In the genomic region with DNA sequence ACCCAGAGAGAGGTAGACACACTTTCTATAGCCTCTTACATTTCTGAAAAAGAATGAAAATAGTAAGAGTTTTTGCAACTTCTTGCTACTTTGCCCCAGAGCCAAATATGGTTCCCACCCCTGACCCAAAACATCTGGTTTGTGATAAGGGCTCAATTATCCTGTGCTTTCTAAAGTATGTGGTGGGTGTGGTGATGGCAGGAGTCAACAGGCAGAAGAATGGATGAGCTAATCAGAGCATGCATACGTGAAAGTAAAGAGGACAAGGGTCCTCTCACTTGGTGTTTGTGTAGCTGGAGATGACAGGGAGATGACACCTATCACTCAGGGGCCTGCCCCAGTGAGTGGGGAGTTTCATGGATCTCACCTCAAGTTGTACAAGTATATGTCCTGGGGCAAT, we compare ENCODE assay signal across 8 cellular contexts. TPM values are rescaled to one million over a fixed set of nuclear protein-coding genes. Genes with fewer than 3 reads are reported as not detected.
DNase-seq lines count a peak whose midpoint lies in the region; ATAC-seq, FAIRE-seq and TF ChIP-seq lines count a peak whose summit lies in the region.

No MANE protein-coding gene starts in this region.

- no peak for DNase-seq in GM12892 (ENCODE audit: insufficient read length)
- peak; percentile 16 for DNase-seq in MM.1S
- DNase-seq in foreskin keratinocyte = peak; percentile 57 to 84
- DNase-seq in stimulated activated CD8-positive, alpha-beta memory T cell treated with anti-CD3 and anti-CD28 coated beads, Interleukin-4, amount 100 ng/mL, for 48 hours = no peak
- DNase-seq in GM13977 (ENCODE audit: low spot score) = no peak
- no peak for DNase-seq in mesenteric fat pad (ENCODE audit: low spot score)

- H2AFZ ChIP-seq in MM.1S (ENCODE audit: low read length) = no peak overlapping the region

- H3K4me1 ChIP-seq in MM.1S (ENCODE audit: low read length) (peaks cover 25% of the 10 kb centered on the region), foreskin keratinocyte (peaks cover 20% of the 10 kb centered on the region)

- H3K36me3 ChIP-seq in MM.1S (replicated peaks; ENCODE audit: insufficient read depth, low read length) = no peaks in the 10 kb centered on the region

- peak; percentile 66 for FAIRE-seq in GM12892 (lab: Jason Lieb, UNC)

- H3K9me2 ChIP-seq in MM.1S (replicated peaks; ENCODE audit: insufficient read depth, low read length) = no peaks in the 10 kb centered on the region

- no peaks in the 10 kb centered on the region for H4K20me1 ChIP-seq in MM.1S (ENCODE audit: insufficient read depth, low read length)

- no peaks in the 10 kb centered on the region for H3K79me2 ChIP-seq in MM.1S (ENCODE audit: low read length)

- H3K27me3 ChIP-seq in MM.1S (replicated peaks; ENCODE audit: insufficient read depth, low read length) (no peaks in the 10 kb centered on the region), foreskin keratinocyte (no peaks in the 10 kb centered on the region)

- H3K27ac ChIP-seq in MM.1S (ENCODE audit: low read length) (peak overlapping the region; percentile 36; the same call in 1 of the 2 replicates), foreskin keratinocyte (no peak overlapping the region)

- H3K9ac ChIP-seq in MM.1S (ENCODE audit: low read length) = no peak overlapping the region

- no peak for TF ChIP-seq POLR2A in GM12892 (IDR thresholded peaks at IDR 0.05; ENCODE audit: low read depth, low read length)

- TF ChIP-seq CTCF in MM.1S (IDR thresholded peaks at IDR 0.05; ENCODE audit: low read length) (no peak), foreskin keratinocyte (conservative IDR thresholded peaks at IDR 0.05) (no peak), GM13977 (IDR thresholded peaks at IDR 0.05; ENCODE audit: extremely low read depth, insufficient read depth, missing control alignments) (no peak)

- peaks cover 14% of the 10 kb centered on the region for H3F3A ChIP-seq in MM.1S (ENCODE audit: insufficient read depth, low read length)

- H3K9me3 ChIP-seq in MM.1S (replicated peaks; ENCODE audit: insufficient read depth, low read length) = no peaks in the 10 kb centered on the region

- peak overlapping the region; percentile 51 for H3K4me2 ChIP-seq in MM.1S (ENCODE audit: low read depth, low read length)

- in situ Hi-C loops in GM13977 (cut with MboI; ENCODE audit: low pct_unique_long_range_greater_than_20kb, low sequenced_read_pairs, unreplicated experiment) = no loop called here

- ATAC-seq in GM21381 (IDR thresholded peaks at IDR 0.05; ENCODE audit: unreplicated experiment) (peak; percentile 11), foreskin keratinocyte (peak; percentile 77), GM21717 (IDR thresholded peaks at IDR 0.05; ENCODE audit: unreplicated experiment) (no peak)

- H3K4me3 ChIP-seq in MM.1S (ENCODE audit: low read length) = 0 out of 2 replicates have a peak overlapping the region, but pooled peaks have one; percentile 5

RNA-seq across cellular contexts. Expression of a gene that starts 19.1 kb away (rescaled TPM):
- 6.4 TPM for polyA plus RNA-seq in GM12892 (2012; ENCODE audit: missing spikeins)
- total RNA-seq in foreskin keratinocyte = 4.4 and 4.5 TPM in 2 replicates
- 0.75 and 1.0 TPM in 2 replicates for polyA plus RNA-seq in foreskin keratinocyte
- 1.8 TPM for total RNA-seq in mesenteric fat pad

Comparison
In these comparisons a context has a peak if more than half of its experiments do, and no peak if none do; other contexts are left out.
1. DNase-seq: peak in MM.1S (single experiment) and foreskin keratinocyte (2 of 2); none in GM12892 (single experiment), stimulated activated CD8-positive, alpha-beta memory T cell treated with anti-CD3 and anti-CD28 coated beads, Interleukin-4, amount 100 ng/mL, for 48 hours (single experiment), GM13977 (single experiment) and mesenteric fat pad (single experiment).